In genomic region chr13:51839711-51840110, GRCh38 we compare ENCODE assay signal across 28 cellular contexts. TPM values are rescaled to one million over a fixed set of nuclear protein-coding genes. Genes with fewer than 3 reads are reported as not detected.
"Had no signal": no experiment of that assay in that cellular context is flagged by ENCODE, and none has a peak within 500 bp of the region (broad histone marks: within the 10 kb centered on the region; RNA-seq: fewer than 3 reads in every experiment).

No MANE protein-coding gene starts in this region.

- FAIRE-seq: keratinocyte, pancreas had no signal

- H3K4me1 ChIP-seq: breast epithelium, esophagus squamous epithelium, gastrocnemius medialis, pancreas, right lobe of liver, vagina had no signal

- H3K9me3 ChIP-seq: breast epithelium, esophagus squamous epithelium, gastrocnemius medialis, pancreas, right lobe of liver, vagina had no signal

- H3K27me3 ChIP-seq: breast epithelium, gastrocnemius medialis, pancreas, right lobe of liver, vagina had no signal

- ATAC-seq: activated CD4-positive, CD25-positive, alpha-beta regulatory T cell treated with anti-CD3 and anti-CD28 coated beads, Interleukin-2, amount 50 U/mL, for 24 hours; gastrocnemius medialis; left lobe of liver; naive thymus-derived CD8-positive, alpha-beta T cell; pancreas; right lobe of liver; stimulated activated naive B cell treated with anti-CD40 and anti-IgM and Interleukin-4, amounts not matched to agents 10 μg/mL and 1 μg/mL and 100 μg/mL, for 72 hours had no signal

- H3K27ac ChIP-seq: breast epithelium, esophagus squamous epithelium, gastrocnemius medialis, pancreas, right lobe of liver, skin epidermis, vagina had no signal

- H3K36me3 ChIP-seq: breast epithelium, esophagus squamous epithelium, gastrocnemius medialis, pancreas, right lobe of liver, vagina had no signal

- H3K4me3 ChIP-seq: breast epithelium, esophagus squamous epithelium, gastrocnemius medialis, pancreas, right lobe of liver, skin epidermis, vagina had no signal

- DNase-seq: activated CD4-positive, alpha-beta T cell treated with anti-CD3 and anti-CD28 coated beads, Interleukin-2, amount 10 ng/mL, durations not matched to agents 7 days and 5 days; activated naive CD4-positive, alpha-beta T cell; activated naive CD8-positive, alpha-beta T cell treated with anti-CD3 and anti-CD28 coated beads for 36 hours; activated T-cell treated with anti-CD3 and anti-CD28 coated beads, Interleukin-2, amount 50 U/mL, for 24 hours; amniotic stem cell; cortex of kidney; esophagus squamous epithelium; gastrocnemius medialis; mammary epithelial cell; naive thymus-derived CD8-positive, alpha-beta T cell; pancreas; right lobe of liver; stimulated activated CD4-positive, alpha-beta T cell treated with anti-CD3 and anti-CD28 coated beads, Interleukin-15, amount 100 ng/mL, for 24 hours; stimulated activated CD8-positive, alpha-beta memory T cell treated with anti-CD3 and anti-CD28 coated beads, Interleukin-4, amount 100 ng/mL, for 48 hours; stimulated activated naive B cell treated with anti-CD40 and anti-IgM and Interleukin-4, amounts not matched to agents 10 μg/mL and 1 μg/mL and 100 μg/mL, for 72 hours; T-helper 1 cell had no signal

RNA-seq across cellular contexts. Expression of gene TMEM272, which starts 5.3 kb away (rescaled TPM):
- total RNA-seq: activated T-helper 2 cell treated with anti-CD3 and anti-CD28 coated beads, Interferon-gamma antibody, Interleukin-2, Interleukin-4, amounts not matched to agents 10 μg/mL and 5 μg/mL and 100 μg/mL, durations not matched to agents 14 hours and 24 hours and 36 hours; esophagus squamous epithelium; mammary epithelial cell; pulmonary artery endothelial cell had no signal
- polyA plus RNA-seq: keratinocyte, mammary epithelial cell had no signal

RNA-seq across cellular contexts. Expression of gene CCDC70, which starts 22.1 kb away (rescaled TPM):
- total RNA-seq: activated CD4-positive, alpha-beta T cell treated with anti-CD3 and anti-CD28 coated beads, Interleukin-2, amount 10 ng/mL, durations not matched to agents 7 days and 5 days; activated T-helper 2 cell treated with anti-CD3 and anti-CD28 coated beads, Interferon-gamma antibody, Interleukin-2, Interleukin-4, amounts not matched to agents 10 μg/mL and 5 μg/mL and 100 μg/mL, durations not matched to agents 14 hours and 24 hours and 36 hours; breast epithelium; cerebellum; endodermal cell; esophagus squamous epithelium; gastrocnemius medialis; left lobe of liver; mammary epithelial cell; mesothelial cell of epicardium; naive thymus-derived CD8-positive, alpha-beta T cell; pancreas; pulmonary artery endothelial cell; right lobe of liver; temporal lobe; vagina had no signal
- polyA plus RNA-seq: keratinocyte; mammary epithelial cell; naive thymus-derived CD8-positive, alpha-beta T cell; pancreas had no signal
